2 cellular contexts compared by ENCODE assay signal in the genomic region with DNA sequence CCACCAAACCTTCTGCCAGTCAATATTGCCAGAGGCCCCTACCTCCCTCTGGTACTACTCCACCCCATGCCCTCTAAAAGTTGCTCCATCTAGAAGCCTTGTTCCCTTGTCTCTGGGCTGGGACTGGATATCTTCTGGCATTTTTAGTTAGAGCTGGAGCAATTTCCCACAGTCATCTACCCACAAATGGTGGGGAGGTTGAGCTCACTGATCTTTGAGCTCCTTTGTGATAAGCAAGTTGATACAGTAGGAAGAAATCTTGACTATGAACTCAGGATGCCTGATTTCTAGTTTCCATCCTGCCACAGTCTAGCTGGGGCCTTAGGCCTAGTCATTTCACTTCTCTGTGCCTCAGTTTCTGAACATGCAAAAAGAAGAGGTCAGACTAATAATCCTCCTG.
TF ChIP-seq lines count a peak whose summit lies in the region.

No MANE protein-coding gene starts in this region.

TF ChIP-seq in GM23338, 12 proteins besides CTCF, POLR2A, EP300 and RAD21 (continued from another document):
- TF ChIP-seq, protein P1, sequence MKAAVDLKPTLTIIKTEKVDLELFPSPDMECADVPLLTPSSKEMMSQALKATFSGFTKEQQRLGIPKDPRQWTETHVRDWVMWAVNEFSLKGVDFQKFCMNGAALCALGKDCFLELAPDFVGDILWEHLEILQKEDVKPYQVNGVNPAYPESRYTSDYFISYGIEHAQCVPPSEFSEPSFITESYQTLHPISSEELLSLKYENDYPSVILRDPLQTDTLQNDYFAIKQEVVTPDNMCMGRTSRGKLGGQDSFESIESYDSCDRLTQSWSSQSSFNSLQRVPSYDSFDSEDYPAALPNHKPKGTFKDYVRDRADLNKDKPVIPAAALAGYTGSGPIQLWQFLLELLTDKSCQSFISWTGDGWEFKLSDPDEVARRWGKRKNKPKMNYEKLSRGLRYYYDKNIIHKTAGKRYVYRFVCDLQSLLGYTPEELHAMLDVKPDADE (IDR thresholded peaks at IDR 0.05): no peak
- no peak for TF ChIP-seq REST (IDR thresholded peaks at IDR 0.05; ENCODE audit: unreplicated experiment)
- TF ChIP-seq POLR2AphosphoS5 (IDR thresholded peaks at IDR 0.05; ENCODE audit: low read depth): no peak
- TF ChIP-seq ZNF114 (CRISPR knock-in tag; IDR thresholded peaks at IDR 0.05): no peak
- no peak for TF ChIP-seq JUNB (IDR thresholded peaks at IDR 0.05; ENCODE audit: unreplicated experiment)
- no peak for TF ChIP-seq CREB1 (CRISPR knock-in tag; IDR thresholded peaks at IDR 0.05; ENCODE audit: low read depth)
- TF ChIP-seq, protein P2, sequence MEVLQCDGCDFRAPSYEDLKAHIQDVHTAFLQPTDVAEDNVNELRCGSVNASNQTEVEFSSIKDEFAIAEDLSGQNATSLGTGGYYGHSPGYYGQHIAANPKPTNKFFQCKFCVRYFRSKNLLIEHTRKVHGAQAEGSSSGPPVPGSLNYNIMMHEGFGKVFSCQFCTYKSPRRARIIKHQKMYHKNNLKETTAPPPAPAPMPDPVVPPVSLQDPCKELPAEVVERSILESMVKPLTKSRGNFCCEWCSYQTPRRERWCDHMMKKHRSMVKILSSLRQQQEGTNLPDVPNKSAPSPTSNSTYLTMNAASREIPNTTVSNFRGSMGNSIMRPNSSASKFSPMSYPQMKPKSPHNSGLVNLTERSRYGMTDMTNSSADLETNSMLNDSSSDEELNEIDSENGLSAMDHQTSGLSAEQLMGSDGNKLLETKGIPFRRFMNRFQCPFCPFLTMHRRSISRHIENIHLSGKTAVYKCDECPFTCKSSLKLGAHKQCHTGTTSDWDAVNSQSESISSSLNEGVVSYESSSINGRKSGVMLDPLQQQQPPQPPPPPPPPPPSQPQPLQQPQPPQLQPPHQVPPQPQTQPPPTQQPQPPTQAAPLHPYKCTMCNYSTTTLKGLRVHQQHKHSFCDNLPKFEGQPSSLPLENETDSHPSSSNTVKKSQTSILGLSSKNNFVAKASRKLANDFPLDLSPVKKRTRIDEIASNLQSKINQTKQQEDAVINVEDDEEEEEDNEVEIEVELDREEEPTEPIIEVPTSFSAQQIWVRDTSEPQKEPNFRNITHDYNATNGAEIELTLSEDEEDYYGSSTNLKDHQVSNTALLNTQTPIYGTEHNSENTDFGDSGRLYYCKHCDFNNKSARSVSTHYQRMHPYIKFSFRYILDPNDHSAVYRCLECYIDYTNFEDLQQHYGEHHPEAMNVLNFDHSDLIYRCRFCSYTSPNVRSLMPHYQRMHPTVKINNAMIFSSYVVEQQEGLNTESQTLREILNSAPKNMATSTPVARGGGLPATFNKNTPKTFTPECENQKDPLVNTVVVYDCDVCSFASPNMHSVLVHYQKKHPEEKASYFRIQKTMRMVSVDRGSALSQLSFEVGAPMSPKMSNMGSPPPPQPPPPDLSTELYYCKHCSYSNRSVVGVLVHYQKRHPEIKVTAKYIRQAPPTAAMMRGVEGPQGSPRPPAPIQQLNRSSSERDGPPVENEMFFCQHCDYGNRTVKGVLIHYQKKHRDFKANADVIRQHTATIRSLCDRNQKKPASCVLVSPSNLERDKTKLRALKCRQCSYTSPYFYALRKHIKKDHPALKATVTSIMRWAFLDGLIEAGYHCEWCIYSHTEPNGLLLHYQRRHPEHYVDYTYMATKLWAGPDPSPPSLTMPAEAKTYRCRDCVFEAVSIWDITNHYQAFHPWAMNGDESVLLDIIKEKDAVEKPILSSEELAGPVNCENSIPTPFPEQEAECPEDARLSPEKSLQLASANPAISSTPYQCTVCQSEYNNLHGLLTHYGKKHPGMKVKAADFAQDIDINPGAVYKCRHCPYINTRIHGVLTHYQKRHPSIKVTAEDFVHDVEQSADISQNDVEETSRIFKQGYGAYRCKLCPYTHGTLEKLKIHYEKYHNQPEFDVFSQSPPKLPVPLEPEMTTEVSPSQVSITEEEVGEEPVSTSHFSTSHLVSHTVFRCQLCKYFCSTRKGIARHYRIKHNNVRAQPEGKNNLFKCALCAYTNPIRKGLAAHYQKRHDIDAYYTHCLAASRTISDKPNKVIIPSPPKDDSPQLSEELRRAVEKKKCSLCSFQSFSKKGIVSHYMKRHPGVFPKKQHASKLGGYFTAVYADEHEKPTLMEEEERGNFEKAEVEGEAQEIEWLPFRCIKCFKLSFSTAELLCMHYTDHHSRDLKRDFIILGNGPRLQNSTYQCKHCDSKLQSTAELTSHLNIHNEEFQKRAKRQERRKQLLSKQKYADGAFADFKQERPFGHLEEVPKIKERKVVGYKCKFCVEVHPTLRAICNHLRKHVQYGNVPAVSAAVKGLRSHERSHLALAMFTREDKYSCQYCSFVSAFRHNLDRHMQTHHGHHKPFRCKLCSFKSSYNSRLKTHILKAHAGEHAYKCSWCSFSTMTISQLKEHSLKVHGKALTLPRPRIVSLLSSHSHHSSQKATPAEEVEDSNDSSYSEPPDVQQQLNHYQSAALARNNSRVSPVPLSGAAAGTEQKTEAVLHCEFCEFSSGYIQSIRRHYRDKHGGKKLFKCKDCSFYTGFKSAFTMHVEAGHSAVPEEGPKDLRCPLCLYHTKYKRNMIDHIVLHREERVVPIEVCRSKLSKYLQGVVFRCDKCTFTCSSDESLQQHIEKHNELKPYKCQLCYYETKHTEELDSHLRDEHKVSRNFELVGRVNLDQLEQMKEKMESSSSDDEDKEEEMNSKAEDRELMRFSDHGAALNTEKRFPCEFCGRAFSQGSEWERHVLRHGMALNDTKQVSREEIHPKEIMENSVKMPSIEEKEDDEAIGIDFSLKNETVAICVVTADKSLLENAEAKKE (CRISPR knock-in tag; IDR thresholded peaks at IDR 0.05): no peak

TF ChIP-seq in IMR-90, 13 proteins besides CTCF, POLR2A, EP300 and RAD21:
- no peak for TF ChIP-seq ELK1 (IDR thresholded peaks at IDR 0.05; ENCODE audit: borderline replicate concordance, low read depth, low read length)
- TF ChIP-seq MAFK (IDR thresholded peaks at IDR 0.05; ENCODE audit: low read depth, low read length): no peak
- no peak for TF ChIP-seq BHLHE40 (IDR thresholded peaks at IDR 0.05; ENCODE audit: low read depth, low read length)
- no peak for TF ChIP-seq FOS (IDR thresholded peaks at IDR 0.05; ENCODE audit: low read depth, low read length)
